ENCODE assay signal across 1 cellular context in the genomic region with DNA sequence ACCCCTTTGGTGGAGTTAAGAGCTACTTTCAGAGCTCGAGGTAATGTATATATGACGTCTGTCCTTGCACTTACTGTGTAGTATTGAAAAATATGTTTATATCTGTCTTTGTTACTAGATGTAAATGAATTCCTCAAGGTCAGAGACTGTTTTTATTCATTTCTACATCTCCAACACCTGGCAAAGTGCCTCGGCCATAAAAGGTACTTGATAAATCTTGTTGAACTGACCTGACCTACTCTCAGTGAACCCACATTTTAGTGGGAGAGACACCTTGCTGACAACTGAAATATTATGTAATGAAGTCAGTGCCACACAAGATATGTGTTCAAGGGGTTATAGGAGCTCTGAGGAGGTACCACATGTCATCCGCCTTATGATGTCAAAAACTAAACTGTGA.
TF ChIP-seq lines count a peak whose summit lies in the region.

No MANE protein-coding gene starts in this region.

TF ChIP-seq in GM23338, 12 proteins besides CTCF, POLR2A, EP300 and RAD21 (continued from another document):
- TF ChIP-seq, protein P1, sequence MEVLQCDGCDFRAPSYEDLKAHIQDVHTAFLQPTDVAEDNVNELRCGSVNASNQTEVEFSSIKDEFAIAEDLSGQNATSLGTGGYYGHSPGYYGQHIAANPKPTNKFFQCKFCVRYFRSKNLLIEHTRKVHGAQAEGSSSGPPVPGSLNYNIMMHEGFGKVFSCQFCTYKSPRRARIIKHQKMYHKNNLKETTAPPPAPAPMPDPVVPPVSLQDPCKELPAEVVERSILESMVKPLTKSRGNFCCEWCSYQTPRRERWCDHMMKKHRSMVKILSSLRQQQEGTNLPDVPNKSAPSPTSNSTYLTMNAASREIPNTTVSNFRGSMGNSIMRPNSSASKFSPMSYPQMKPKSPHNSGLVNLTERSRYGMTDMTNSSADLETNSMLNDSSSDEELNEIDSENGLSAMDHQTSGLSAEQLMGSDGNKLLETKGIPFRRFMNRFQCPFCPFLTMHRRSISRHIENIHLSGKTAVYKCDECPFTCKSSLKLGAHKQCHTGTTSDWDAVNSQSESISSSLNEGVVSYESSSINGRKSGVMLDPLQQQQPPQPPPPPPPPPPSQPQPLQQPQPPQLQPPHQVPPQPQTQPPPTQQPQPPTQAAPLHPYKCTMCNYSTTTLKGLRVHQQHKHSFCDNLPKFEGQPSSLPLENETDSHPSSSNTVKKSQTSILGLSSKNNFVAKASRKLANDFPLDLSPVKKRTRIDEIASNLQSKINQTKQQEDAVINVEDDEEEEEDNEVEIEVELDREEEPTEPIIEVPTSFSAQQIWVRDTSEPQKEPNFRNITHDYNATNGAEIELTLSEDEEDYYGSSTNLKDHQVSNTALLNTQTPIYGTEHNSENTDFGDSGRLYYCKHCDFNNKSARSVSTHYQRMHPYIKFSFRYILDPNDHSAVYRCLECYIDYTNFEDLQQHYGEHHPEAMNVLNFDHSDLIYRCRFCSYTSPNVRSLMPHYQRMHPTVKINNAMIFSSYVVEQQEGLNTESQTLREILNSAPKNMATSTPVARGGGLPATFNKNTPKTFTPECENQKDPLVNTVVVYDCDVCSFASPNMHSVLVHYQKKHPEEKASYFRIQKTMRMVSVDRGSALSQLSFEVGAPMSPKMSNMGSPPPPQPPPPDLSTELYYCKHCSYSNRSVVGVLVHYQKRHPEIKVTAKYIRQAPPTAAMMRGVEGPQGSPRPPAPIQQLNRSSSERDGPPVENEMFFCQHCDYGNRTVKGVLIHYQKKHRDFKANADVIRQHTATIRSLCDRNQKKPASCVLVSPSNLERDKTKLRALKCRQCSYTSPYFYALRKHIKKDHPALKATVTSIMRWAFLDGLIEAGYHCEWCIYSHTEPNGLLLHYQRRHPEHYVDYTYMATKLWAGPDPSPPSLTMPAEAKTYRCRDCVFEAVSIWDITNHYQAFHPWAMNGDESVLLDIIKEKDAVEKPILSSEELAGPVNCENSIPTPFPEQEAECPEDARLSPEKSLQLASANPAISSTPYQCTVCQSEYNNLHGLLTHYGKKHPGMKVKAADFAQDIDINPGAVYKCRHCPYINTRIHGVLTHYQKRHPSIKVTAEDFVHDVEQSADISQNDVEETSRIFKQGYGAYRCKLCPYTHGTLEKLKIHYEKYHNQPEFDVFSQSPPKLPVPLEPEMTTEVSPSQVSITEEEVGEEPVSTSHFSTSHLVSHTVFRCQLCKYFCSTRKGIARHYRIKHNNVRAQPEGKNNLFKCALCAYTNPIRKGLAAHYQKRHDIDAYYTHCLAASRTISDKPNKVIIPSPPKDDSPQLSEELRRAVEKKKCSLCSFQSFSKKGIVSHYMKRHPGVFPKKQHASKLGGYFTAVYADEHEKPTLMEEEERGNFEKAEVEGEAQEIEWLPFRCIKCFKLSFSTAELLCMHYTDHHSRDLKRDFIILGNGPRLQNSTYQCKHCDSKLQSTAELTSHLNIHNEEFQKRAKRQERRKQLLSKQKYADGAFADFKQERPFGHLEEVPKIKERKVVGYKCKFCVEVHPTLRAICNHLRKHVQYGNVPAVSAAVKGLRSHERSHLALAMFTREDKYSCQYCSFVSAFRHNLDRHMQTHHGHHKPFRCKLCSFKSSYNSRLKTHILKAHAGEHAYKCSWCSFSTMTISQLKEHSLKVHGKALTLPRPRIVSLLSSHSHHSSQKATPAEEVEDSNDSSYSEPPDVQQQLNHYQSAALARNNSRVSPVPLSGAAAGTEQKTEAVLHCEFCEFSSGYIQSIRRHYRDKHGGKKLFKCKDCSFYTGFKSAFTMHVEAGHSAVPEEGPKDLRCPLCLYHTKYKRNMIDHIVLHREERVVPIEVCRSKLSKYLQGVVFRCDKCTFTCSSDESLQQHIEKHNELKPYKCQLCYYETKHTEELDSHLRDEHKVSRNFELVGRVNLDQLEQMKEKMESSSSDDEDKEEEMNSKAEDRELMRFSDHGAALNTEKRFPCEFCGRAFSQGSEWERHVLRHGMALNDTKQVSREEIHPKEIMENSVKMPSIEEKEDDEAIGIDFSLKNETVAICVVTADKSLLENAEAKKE (CRISPR knock-in tag; IDR thresholded peaks at IDR 0.05), result no peak
- TF ChIP-seq, protein P2, sequence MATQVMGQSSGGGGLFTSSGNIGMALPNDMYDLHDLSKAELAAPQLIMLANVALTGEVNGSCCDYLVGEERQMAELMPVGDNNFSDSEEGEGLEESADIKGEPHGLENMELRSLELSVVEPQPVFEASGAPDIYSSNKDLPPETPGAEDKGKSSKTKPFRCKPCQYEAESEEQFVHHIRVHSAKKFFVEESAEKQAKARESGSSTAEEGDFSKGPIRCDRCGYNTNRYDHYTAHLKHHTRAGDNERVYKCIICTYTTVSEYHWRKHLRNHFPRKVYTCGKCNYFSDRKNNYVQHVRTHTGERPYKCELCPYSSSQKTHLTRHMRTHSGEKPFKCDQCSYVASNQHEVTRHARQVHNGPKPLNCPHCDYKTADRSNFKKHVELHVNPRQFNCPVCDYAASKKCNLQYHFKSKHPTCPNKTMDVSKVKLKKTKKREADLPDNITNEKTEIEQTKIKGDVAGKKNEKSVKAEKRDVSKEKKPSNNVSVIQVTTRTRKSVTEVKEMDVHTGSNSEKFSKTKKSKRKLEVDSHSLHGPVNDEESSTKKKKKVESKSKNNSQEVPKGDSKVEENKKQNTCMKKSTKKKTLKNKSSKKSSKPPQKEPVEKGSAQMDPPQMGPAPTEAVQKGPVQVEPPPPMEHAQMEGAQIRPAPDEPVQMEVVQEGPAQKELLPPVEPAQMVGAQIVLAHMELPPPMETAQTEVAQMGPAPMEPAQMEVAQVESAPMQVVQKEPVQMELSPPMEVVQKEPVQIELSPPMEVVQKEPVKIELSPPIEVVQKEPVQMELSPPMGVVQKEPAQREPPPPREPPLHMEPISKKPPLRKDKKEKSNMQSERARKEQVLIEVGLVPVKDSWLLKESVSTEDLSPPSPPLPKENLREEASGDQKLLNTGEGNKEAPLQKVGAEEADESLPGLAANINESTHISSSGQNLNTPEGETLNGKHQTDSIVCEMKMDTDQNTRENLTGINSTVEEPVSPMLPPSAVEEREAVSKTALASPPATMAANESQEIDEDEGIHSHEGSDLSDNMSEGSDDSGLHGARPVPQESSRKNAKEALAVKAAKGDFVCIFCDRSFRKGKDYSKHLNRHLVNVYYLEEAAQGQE (IDR thresholded peaks at IDR 0.05; ENCODE audit: unreplicated experiment), result no peak
- TF ChIP-seq JUNB (IDR thresholded peaks at IDR 0.05; ENCODE audit: unreplicated experiment), result no peak
- TF ChIP-seq POLR2AphosphoS5 (IDR thresholded peaks at IDR 0.05; ENCODE audit: low read depth), result no peak
- no peak for TF ChIP-seq STAT1 (IDR thresholded peaks at IDR 0.05; ENCODE audit: unreplicated experiment)
- TF ChIP-seq NANOG (IDR thresholded peaks at IDR 0.05; ENCODE audit: borderline replicate concordance), result no peak
- TF ChIP-seq, protein P3, sequence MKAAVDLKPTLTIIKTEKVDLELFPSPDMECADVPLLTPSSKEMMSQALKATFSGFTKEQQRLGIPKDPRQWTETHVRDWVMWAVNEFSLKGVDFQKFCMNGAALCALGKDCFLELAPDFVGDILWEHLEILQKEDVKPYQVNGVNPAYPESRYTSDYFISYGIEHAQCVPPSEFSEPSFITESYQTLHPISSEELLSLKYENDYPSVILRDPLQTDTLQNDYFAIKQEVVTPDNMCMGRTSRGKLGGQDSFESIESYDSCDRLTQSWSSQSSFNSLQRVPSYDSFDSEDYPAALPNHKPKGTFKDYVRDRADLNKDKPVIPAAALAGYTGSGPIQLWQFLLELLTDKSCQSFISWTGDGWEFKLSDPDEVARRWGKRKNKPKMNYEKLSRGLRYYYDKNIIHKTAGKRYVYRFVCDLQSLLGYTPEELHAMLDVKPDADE (IDR thresholded peaks at IDR 0.05), result no peak
- TF ChIP-seq ZNF114 (CRISPR knock-in tag; IDR thresholded peaks at IDR 0.05), result no peak
- TF ChIP-seq CREB1 (CRISPR knock-in tag; IDR thresholded peaks at IDR 0.05; ENCODE audit: low read depth), result no peak
